Comparison of ENCODE assay signal across 27 cellular contexts in the genomic region with DNA sequence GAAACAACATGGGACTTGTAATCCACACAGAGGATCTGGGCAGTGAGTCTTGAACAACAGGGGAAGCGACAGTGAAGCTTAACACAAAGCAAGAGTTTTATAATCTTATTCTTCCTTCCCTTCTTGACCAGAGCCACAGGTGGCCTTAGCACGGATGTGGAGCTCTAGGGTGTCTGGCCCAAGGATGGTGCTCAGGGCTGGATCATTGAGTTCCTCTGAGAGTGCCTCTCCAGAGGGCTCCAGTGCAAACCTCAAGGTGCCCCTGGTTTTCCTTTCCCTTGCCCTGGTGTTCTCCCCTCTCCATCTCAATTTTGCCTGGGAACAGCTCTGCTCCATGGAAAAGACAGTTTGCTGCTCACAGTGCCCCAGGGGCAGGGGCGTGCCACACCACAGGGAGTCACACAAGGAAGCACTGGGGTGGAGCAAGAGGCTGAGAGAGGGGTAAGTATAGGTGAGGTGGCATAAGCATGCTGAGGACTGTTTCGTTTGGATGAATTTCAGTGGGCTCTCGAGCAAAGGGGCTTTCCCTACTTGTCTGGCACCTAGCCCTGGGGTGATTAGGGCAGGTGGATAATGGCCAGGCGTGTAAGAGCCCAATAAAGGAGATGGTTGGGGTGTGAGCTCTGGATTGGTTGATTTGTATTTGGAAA.
DNase-seq lines count a peak whose midpoint lies in the region; ATAC-seq and TF ChIP-seq lines count a peak whose summit lies in the region.
"Had no signal": no experiment of that assay in that cellular context is flagged by ENCODE, and none has a peak within 500 bp of the region (broad histone marks: within the 10 kb centered on the region; RNA-seq: fewer than 3 reads in every experiment).

No MANE protein-coding gene starts in this region.

- 76 to 79% methylated on average over 6 of the region's 6 CpGs for WGBS in heart right ventricle, 2 donors
- 70 to 74% methylated on average over 6 of the region's 6 CpGs for WGBS in body of pancreas, 2 donors

- no peak overlapping the region for H3K27ac ChIP-seq in right atrium auricular region
- H3K27ac ChIP-seq in heart right ventricle: no peak overlapping the region
- no peak overlapping the region for H3K27ac ChIP-seq in body of pancreas
- H3K27ac ChIP-seq in left lung: no peak overlapping the region
- H3K27ac ChIP-seq: BLaER1 treated with 17β-estradiol and CSF1 and Interleukin-3, amounts not matched to agents 10 nM and 100 nM; heart left ventricle; HL-60; prostate gland; skin epidermis; stomach; uterus; WERI-Rb-1 had no signal

- intact Hi-C loops in heart right ventricle (cut with DNase I): no loop called here
- intact Hi-C loops in body of pancreas (cut with DNase I): no loop called here
- intact Hi-C loops in left lung (cut with DNase I): no loop called here

- H3K4me3 ChIP-seq in right atrium auricular region: no peak overlapping the region
- no peak overlapping the region for H3K4me3 ChIP-seq in heart right ventricle
- no peak overlapping the region for H3K4me3 ChIP-seq in body of pancreas
- no peak overlapping the region for H3K4me3 ChIP-seq in left lung
- H3K4me3 ChIP-seq: BLaER1 treated with 17β-estradiol and CSF1 and Interleukin-3, amounts not matched to agents 10 nM and 100 nM; heart left ventricle; prostate gland; skin epidermis; stomach; uterus had no signal

- TF ChIP-seq POLR2A in body of pancreas (IDR thresholded peaks at IDR 0.05): no peak

- no peaks in the 10 kb centered on the region for H3K4me1 ChIP-seq in right atrium auricular region
- H3K4me1 ChIP-seq in heart right ventricle: no peaks in the 10 kb centered on the region
- no peaks in the 10 kb centered on the region for H3K4me1 ChIP-seq in body of pancreas
- H3K4me1 ChIP-seq in left lung: no peaks in the 10 kb centered on the region
- H3K4me1 ChIP-seq: prostate gland, uterus had no signal

- H3K27me3 ChIP-seq in right atrium auricular region (no peaks in the 10 kb centered on the region), heart right ventricle (no peaks in the 10 kb centered on the region), body of pancreas (no peaks in the 10 kb centered on the region), left lung (no peaks in the 10 kb centered on the region)
- H3K27me3 ChIP-seq: BLaER1 treated with 17β-estradiol and CSF1 and Interleukin-3, amounts not matched to agents 10 nM and 100 nM; heart left ventricle; stomach; uterus had no signal

- DNase-seq in right atrium auricular region (ENCODE audit: low spot score): peak; percentile 50
- no peak for DNase-seq in heart right ventricle
- no peak for DNase-seq in body of pancreas
- peak in 1 of 2 donors; percentile 73 for DNase-seq in left lung
- DNase-seq in NCI-H2029 treated with DMSO at 0.1 percent for 48 hours (lab: John Stamatoyannopoulos, UW): no peak
- no peak for DNase-seq in anterior cingulate cortex (lab: John Stamatoyannopoulos, UW)
- no peak for DNase-seq in ureter (ENCODE audit: low spot score)
- DNase-seq: activated CD4-positive, alpha-beta T cell treated with anti-CD3 and anti-CD28 coated beads, Interleukin-2, amount 50 U/mL, for 48 hours; activated naive CD4-positive, alpha-beta T cell treated with Interleukin-2 at 50 U/mL for 16 hours; aorta; DMS 273 treated with DMSO at 0.1 percent for 48 hours; effector memory CD8-positive, alpha-beta T cell; HCEC 1CT; heart left ventricle; naive thymus-derived CD8-positive, alpha-beta T cell; NCI-H187 treated with DMSO at 0.1 percent for 48 hours; NCI-H510A treated with DMSO at 0.1 percent for 48 hours; stimulated activated CD4-positive, alpha-beta T cell treated with anti-CD3 and anti-CD28 coated beads, Interleukin-2, amount 100 ng/mL, for 48 hours; stomach; T-helper 17 cell; uterus; WERI-Rb-1 had no signal

- ATAC-seq in heart right ventricle (no peak), body of pancreas (peak; percentile 24), left lung (peak; percentile 94), HG02852 (IDR thresholded peaks at IDR 0.05; ENCODE audit: unreplicated experiment) (no peak)
- ATAC-seq: effector memory CD8-positive, alpha-beta T cell; naive thymus-derived CD8-positive, alpha-beta T cell; T-helper 17 cell had no signal

- no peaks in the 10 kb centered on the region for H3K36me3 ChIP-seq in right atrium auricular region
- H3K36me3 ChIP-seq in heart right ventricle: no peaks in the 10 kb centered on the region
- H3K36me3 ChIP-seq in body of pancreas (replicated peaks in 1 of 2; ENCODE audit: insufficient read depth in 1 of 2, low read depth in 2 of 2): no peaks in the 10 kb centered on the region
- H3K36me3 ChIP-seq in left lung: no peaks in the 10 kb centered on the region
- H3K36me3 ChIP-seq: BLaER1 treated with 17β-estradiol and CSF1 and Interleukin-3, amounts not matched to agents 10 nM and 100 nM; heart left ventricle; prostate gland; uterus; WERI-Rb-1 had no signal

- H3K9me3 ChIP-seq in right atrium auricular region (no peaks in the 10 kb centered on the region), heart right ventricle (no peaks in the 10 kb centered on the region), body of pancreas (no peaks in the 10 kb centered on the region), left lung (no peaks in the 10 kb centered on the region)
- H3K9me3 ChIP-seq: BLaER1 treated with 17β-estradiol and CSF1 and Interleukin-3, amounts not matched to agents 10 nM and 100 nM; heart left ventricle; prostate gland; stomach; uterus had no signal

- TF ChIP-seq CTCF in right atrium auricular region (IDR thresholded peaks at IDR 0.05) (no peak), heart right ventricle (IDR thresholded peaks at IDR 0.05) (no peak), body of pancreas (IDR thresholded peaks at IDR 0.05) (no peak), left lung (IDR thresholded peaks at IDR 0.05) (no peak)

Comparison
In these comparisons a context has a peak if more than half of its experiments do, and no peak if none do; other contexts are left out.
1. ATAC-seq: peak in body of pancreas (single experiment) and left lung (single experiment); none in heart right ventricle (0 of 8) and HG02852 (single experiment).